Comparison of ENCODE assay signal across 14 cellular contexts in genomic region chr11:27387362-27387761, GRCh38.
"Had no signal": no experiment of that assay in that cellular context is flagged by ENCODE, and none has a peak within 500 bp of the region (broad histone marks: within the 10 kb centered on the region; RNA-seq: fewer than 3 reads in every experiment).

No MANE protein-coding gene starts in this region.

- H3K4me3 Mint-ChIP-seq: activated naive CD4-positive, alpha-beta T cell treated with anti-CD3 and anti-CD28 coated beads for 36 hours; memory B cell; natural killer cell treated with Interleukin-12 subunit alpha and Interleukin-12 subunit beta and Interleukin-15 and Interleukin-18, amount 100 ng/mL, for 72 hours had no signal

- H3K27ac Mint-ChIP-seq: activated naive CD4-positive, alpha-beta T cell treated with anti-CD3 and anti-CD28 coated beads for 36 hours; activated T-helper 2 cell treated with anti-CD3 and anti-CD28 coated beads, Interferon-gamma antibody, Interleukin-2, Interleukin-4, amounts not matched to agents 10 μg/mL and 5 μg/mL and 100 μg/mL, durations not matched to agents 14 hours and 24 hours and 36 hours; memory B cell; natural killer cell treated with Interleukin-12 subunit alpha and Interleukin-12 subunit beta and Interleukin-15 and Interleukin-18, amount 100 ng/mL, for 72 hours had no signal

- H3K27me3 ChIP-seq: esophagus muscularis mucosa had no signal

- H3K9me3 ChIP-seq: esophagus muscularis mucosa, left ventricle myocardium inferior had no signal

- H3K36me3 Mint-ChIP-seq: memory B cell; natural killer cell treated with Interleukin-12 subunit alpha and Interleukin-12 subunit beta and Interleukin-15 and Interleukin-18, amount 100 ng/mL, for 72 hours had no signal

- H3K27ac ChIP-seq: esophagus muscularis mucosa, left ventricle myocardium inferior had no signal

- H3K4me3 ChIP-seq: esophagus muscularis mucosa, left ventricle myocardium inferior had no signal

- H3K9me3 Mint-ChIP-seq: activated naive CD4-positive, alpha-beta T cell treated with anti-CD3 and anti-CD28 coated beads for 36 hours; activated T-helper 2 cell treated with anti-CD3 and anti-CD28 coated beads, Interferon-gamma antibody, Interleukin-2, Interleukin-4, amounts not matched to agents 10 μg/mL and 5 μg/mL and 100 μg/mL, durations not matched to agents 14 hours and 24 hours and 36 hours; memory B cell; natural killer cell treated with Interleukin-12 subunit alpha and Interleukin-12 subunit beta and Interleukin-15 and Interleukin-18, amount 100 ng/mL, for 72 hours had no signal

- FAIRE-seq: colon, endometrium had no signal

- DNase-seq: activated CD4-positive, alpha-beta T cell treated with anti-CD3 and anti-CD28 coated beads, Interleukin-2, amount 50 U/mL, for 1 hour; activated CD8-positive, alpha-beta memory T cell treated with anti-CD3 and anti-CD28 coated beads for 24 hours; activated naive CD4-positive, alpha-beta T cell treated with anti-CD3 and anti-CD28 coated beads for 36 hours; activated T-cell treated with anti-CD3 and anti-CD28 coated beads for 4 hours; hypothalamus; left ventricle myocardium inferior; stimulated activated CD4-positive, alpha-beta T cell treated with anti-CD3 and anti-CD28 coated beads, Interleukin-1b, Interleukin-23, amount 100 ng/mL, for 48 hours had no signal

- H3K27me3 Mint-ChIP-seq: memory B cell had no signal

- ATAC-seq: sciatic nerve had no signal

- H3K4me1 Mint-ChIP-seq: memory B cell had no signal
